22 cellular contexts compared by ENCODE assay signal in the genomic region with DNA sequence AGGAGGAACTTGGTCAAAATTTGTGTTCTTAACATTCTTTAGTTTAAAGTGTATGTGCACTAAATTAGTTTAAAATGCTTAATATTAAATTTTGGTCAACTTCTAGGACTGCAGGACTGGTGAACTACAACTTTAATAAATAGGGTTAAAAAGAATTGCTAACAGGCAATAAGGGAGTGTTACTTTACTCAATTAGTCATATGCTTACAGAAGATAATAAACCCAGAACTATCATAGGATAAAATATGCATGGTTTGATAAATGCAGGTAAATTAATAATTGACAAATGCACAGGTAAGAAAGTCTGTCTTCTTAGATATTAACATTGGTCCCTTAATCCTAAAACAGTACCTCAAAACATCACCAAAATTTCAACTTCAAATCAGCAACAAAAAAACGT. TPM values are rescaled to one million over a fixed set of nuclear protein-coding genes. Genes with fewer than 3 reads are reported as not detected.
DNase-seq lines count a peak whose midpoint lies in the region; ATAC-seq, FAIRE-seq and TF ChIP-seq lines count a peak whose summit lies in the region.
"Had no signal": no experiment of that assay in that cellular context is flagged by ENCODE, and none has a peak within 500 bp of the region (broad histone marks: within the 10 kb centered on the region; RNA-seq: fewer than 3 reads in every experiment).

No MANE protein-coding gene starts in this region.

- no peaks in the 10 kb centered on the region for H3K27me3 Mint-ChIP-seq in H9 (ENCODE audit: low read depth)
- H3K27me3 Mint-ChIP-seq in stimulated activated memory B cell treated with anti-CD40 and anti-IgM and Interleukin-4, amounts not matched to agents 10 μg/mL and 1 μg/mL and 100 μg/mL, for 72 hours: no peaks in the 10 kb centered on the region
- H3K27me3 Mint-ChIP-seq: CD4-positive, CD25-positive, alpha-beta regulatory T cell had no signal

- H3K56ac ChIP-seq in H9 (ENCODE audit: insufficient read length, low read depth, low read length): no peak overlapping the region

- POLR2A ChIA-PET in PC-3 (lab: Charles Lee; ENCODE audit: unreplicated experiment): no interaction called here

- no peaks in the 10 kb centered on the region for H3K9me3 Mint-ChIP-seq in H9
- H3K9me3 Mint-ChIP-seq in stimulated activated memory B cell treated with anti-CD40 and anti-IgM and Interleukin-4, amounts not matched to agents 10 μg/mL and 1 μg/mL and 100 μg/mL, for 72 hours: peaks cover 6% of the 10 kb centered on the region
- H3K9me3 Mint-ChIP-seq: CD8-positive, alpha-beta T cell had no signal

- no peak overlapping the region for H2BK5ac ChIP-seq in H9 (ENCODE audit: insufficient read length, low read length)

- no peaks in the 10 kb centered on the region for H3K23me2 ChIP-seq in H9 (ENCODE audit: insufficient read length, low read depth, low read length, poor library complexity, severe bottlenecking)

- H3K14ac ChIP-seq in H9 (ENCODE audit: insufficient read depth, low read length): no peak overlapping the region

- no CpG with 5 or more reads among the region's 1 CpG for WGBS in H9 (ENCODE audit: extremely low coverage, insufficient read length, low lambda C conversion rate)

- H3K9ac ChIP-seq in H9 (ENCODE audit: extremely low read depth, insufficient read length, low read length) (no peak overlapping the region), PC-3 (ENCODE audit: low read length) (no peak overlapping the region)

- H2BK15ac ChIP-seq in H9 (ENCODE audit: low read depth, low read length): no peak overlapping the region

- DNase-seq in H9 (no peak), PC-3 (no peak), NOMO-1 treated with DMSO at 0.1 percent for 48 hours (lab: John Stamatoyannopoulos, UW; ENCODE audit: unreplicated experiment) (no peak), cerebellar nuclear complex (lab: John Stamatoyannopoulos, UW) (no peak), NCI-H2029 (lab: John Stamatoyannopoulos, UW) (no peak)
- DNase-seq: C1 segment of cervical spinal cord; Caco-2; CD4-positive, CD25-positive, alpha-beta regulatory T cell; CD8-positive, alpha-beta T cell; DMS 273 treated with DMSO at 0.1 percent for 48 hours; DMS79; EL; GDM1; GOT3; H7 had no signal

- no peak overlapping the region for H2BK20ac ChIP-seq in H9 (ENCODE audit: low read depth, low read length, poor library complexity, severe bottlenecking)

- H3K4me2 ChIP-seq in H9 (ENCODE audit: insufficient read depth, insufficient read length, low read length): no peak overlapping the region
- H3K4me2 ChIP-seq in PC-3 (ENCODE audit: low read length): no peak overlapping the region

- TF ChIP-seq CTCF in H9 (conservative IDR thresholded peaks at IDR 0.05): no peak
- TF ChIP-seq CTCF in PC-3 (conservative IDR thresholded peaks at IDR 0.05; ENCODE audit: low read depth, low read length): no peak

- no TSS peak for BruUV-seq in PC-3 (replicated peaks; lab: Mats Ljungman, UMichigan)

- no peak overlapping the region for H4K8ac ChIP-seq in H9 (replicated peaks; ENCODE audit: insufficient read length, low read depth, low read length)

- H3K27ac ChIP-seq in H9 (ENCODE audit: insufficient read length, low read depth, low read length): no peak overlapping the region
- H3K27ac ChIP-seq in PC-3 (ENCODE audit: low read length): no peak overlapping the region

- H2BK120ac ChIP-seq in H9 (ENCODE audit: low read depth, low read length, poor library complexity, severe bottlenecking): no peak overlapping the region

- no peak overlapping the region for H4K91ac ChIP-seq in H9 (ENCODE audit: insufficient read length, low read depth, low read length)

- H2BK12ac ChIP-seq in H9 (ENCODE audit: insufficient read length, low read depth, low read length): no peak overlapping the region

- no peak overlapping the region for H3K18ac ChIP-seq in H9 (ENCODE audit: insufficient read length, low read depth, low read length)

- H3K23ac ChIP-seq in H9 (ENCODE audit: insufficient read length, low read depth, low read length): no peak overlapping the region

- peak overlapping the region in 2 of 3 experiments; percentile 25 to 33; a peak in 1 of 7 replicates for H3K27ac Mint-ChIP-seq in H9
- peak overlapping the region; percentile 51 for H3K27ac Mint-ChIP-seq in stimulated activated memory B cell treated with anti-CD40 and anti-IgM and Interleukin-4, amounts not matched to agents 10 μg/mL and 1 μg/mL and 100 μg/mL, for 72 hours
- H3K27ac Mint-ChIP-seq: CD4-positive, CD25-positive, alpha-beta regulatory T cell; CD8-positive, alpha-beta T cell had no signal

- H3K79me1 ChIP-seq in H9 (ENCODE audit: insufficient read depth, low read depth, low read length, poor library complexity, severe bottlenecking): no peaks in the 10 kb centered on the region

- H3K36me3 Mint-ChIP-seq in H9 (ENCODE audit: insufficient read depth in 1 of 3, low read depth in 3 of 3): peaks cover 30 to 75% (median 66%) of the 10 kb centered on the region in 3 experiments; a peak in 6 of 7 replicates
- H3K36me3 Mint-ChIP-seq in stimulated activated memory B cell treated with anti-CD40 and anti-IgM and Interleukin-4, amounts not matched to agents 10 μg/mL and 1 μg/mL and 100 μg/mL, for 72 hours: peaks cover 59% of the 10 kb centered on the region

- H4K20me1 ChIP-seq in H9 (ENCODE audit: control insufficient read depth, insufficient read depth, insufficient read length) (no peaks in the 10 kb centered on the region), PC-3 (ENCODE audit: low read length) (no peaks in the 10 kb centered on the region)

- no peak overlapping the region for H4K5ac ChIP-seq in H9 (ENCODE audit: insufficient read length, low read depth, low read length)

- peak; percentile 36 for FAIRE-seq in islet of Langerhans (lab: Jason Lieb, UNC)
- FAIRE-seq: GM12878 had no signal

- no peak overlapping the region for H3K4me3 Mint-ChIP-seq in H9
- no peak overlapping the region for H3K4me3 Mint-ChIP-seq in stimulated activated memory B cell treated with anti-CD40 and anti-IgM and Interleukin-4, amounts not matched to agents 10 μg/mL and 1 μg/mL and 100 μg/mL, for 72 hours
- H3K4me3 Mint-ChIP-seq: CD4-positive, CD25-positive, alpha-beta regulatory T cell; CD8-positive, alpha-beta T cell had no signal

- no peaks in the 10 kb centered on the region for H3K79me2 ChIP-seq in H9 (ENCODE audit: insufficient read depth, low read length)
- no peaks in the 10 kb centered on the region for H3K79me2 ChIP-seq in PC-3 (ENCODE audit: low read length)

- CTCF ChIA-PET in PC-3 (lab: Charles Lee): no interaction called here

- no peaks in the 10 kb centered on the region for H3K9me3 ChIP-seq in H9 (ENCODE audit: control insufficient read depth, low read depth, low read length)
- H3K9me3 ChIP-seq in PC-3 (ENCODE audit: low read length): no peaks in the 10 kb centered on the region
- H3K9me3 ChIP-seq: Caco-2 had no signal

- ATAC-seq in PC-3 (peak; percentile 67), HG02973 (IDR thresholded peaks at IDR 0.05; ENCODE audit: unreplicated experiment) (no peak)
- ATAC-seq in stimulated activated memory B cell treated with anti-CD40 and anti-IgM and Interleukin-4, amounts not matched to agents 10 μg/mL and 1 μg/mL and 100 μg/mL, for 72 hours: no peak
- ATAC-seq: CD8-positive, alpha-beta T cell; GM12878; HCT116 had no signal

- H2AFZ ChIP-seq in H9 (ENCODE audit: low read length) (no peak overlapping the region), PC-3 (ENCODE audit: low read length) (no peak overlapping the region)

- H3F3A ChIP-seq in PC-3 (ENCODE audit: low read length, unreplicated experiment): no peaks in the 10 kb centered on the region

- H3K27me3 ChIP-seq in H9 (ENCODE audit: insufficient read depth, low read length): no peaks in the 10 kb centered on the region
- H3K27me3 ChIP-seq in PC-3 (ENCODE audit: low read length): no peaks in the 10 kb centered on the region

- no peak overlapping the region for H3T11ph ChIP-seq in H9 (ENCODE audit: low read length)

- intact Hi-C loops in PC-3 (cut with micrococcal nuclease): no loop called here

- no peaks in the 10 kb centered on the region for H3K4me1 Mint-ChIP-seq in H9
- no peaks in the 10 kb centered on the region for H3K4me1 Mint-ChIP-seq in stimulated activated memory B cell treated with anti-CD40 and anti-IgM and Interleukin-4, amounts not matched to agents 10 μg/mL and 1 μg/mL and 100 μg/mL, for 72 hours

- no peak overlapping the region for H2AK5ac ChIP-seq in H9 (ENCODE audit: insufficient read length, low read length)

- H3K4me1 ChIP-seq in H9 (ENCODE audit: insufficient read depth, low read length) (no peaks in the 10 kb centered on the region), PC-3 (ENCODE audit: insufficient read depth, low read length) (no peaks in the 10 kb centered on the region)
- H3K4me1 ChIP-seq: Caco-2 had no signal

- no peak overlapping the region for H3K4me3 ChIP-seq in PC-3 (ENCODE audit: low read length)
- H3K4me3 ChIP-seq: GM12878 had no signal

- H3K36me3 ChIP-seq in PC-3 (ENCODE audit: low read depth, low read length): peaks cover 62% of the 10 kb centered on the region

- H3K9me2 ChIP-seq in PC-3 (replicated peaks; ENCODE audit: low read length): no peaks in the 10 kb centered on the region

- H3K4ac ChIP-seq in H9 (ENCODE audit: low read depth, low read length): no peak overlapping the region

RNA-seq across cellular contexts. Expression of a gene that starts 20.6 kb away (rescaled TPM):
- 31.2 and 32.1 TPM in 2 replicates for total RNA-seq in H9 (2021)
- total RNA-seq in PC-3 (2014; rRNA removed): 32.9 and 36.3 TPM in 2 replicates

RNA-seq across cellular contexts. Expression of a gene that starts 36.2 kb away (rescaled TPM):
- total RNA-seq in H9 (2021) (not detected in 2 replicates), PC-3 (2014; rRNA removed) (not detected in 2 replicates)
- total RNA-seq: A172; A673; Caco-2; CD4-positive, CD25-positive, alpha-beta regulatory T cell; CD8-positive, alpha-beta T cell; GM12878; H7 had no signal
